7 cellular contexts compared by ENCODE assay signal in genomic region chr3:137815251-137815650, GRCh38. TPM values are rescaled to one million over a fixed set of nuclear protein-coding genes. Genes with fewer than 3 reads are reported as not detected.
"Had no signal": no experiment of that assay in that cellular context is flagged by ENCODE, and none has a peak within 500 bp of the region (broad histone marks: within the 10 kb centered on the region; RNA-seq: fewer than 3 reads in every experiment).

No MANE protein-coding gene starts in this region.

- H2AFZ ChIP-seq: GM23248 had no signal

- H3K27ac Mint-ChIP-seq: H9 had no signal

- H3K9ac ChIP-seq: GM23248 had no signal

- H3K4me3 Mint-ChIP-seq: H9 had no signal

- H3K27ac ChIP-seq: GM23248 had no signal

- ATAC-seq: K562 had no signal

- H3K4me3 ChIP-seq: GM23248, K562 had no signal

- DNase-seq: GM23248, GOT3, H9, HCEC 1CT, IMR-90 had no signal

RNA-seq across cellular contexts. Expression of gene SOX14, which starts 51.1 kb away (rescaled TPM):
- total RNA-seq: GM23248, HT-29, IMR-90, K562 had no signal
- polyA plus RNA-seq: GM23248, IMR-90, K562 had no signal
